17 cellular contexts compared by ENCODE assay signal in genomic region chr12:2540535-2540941, GRCh38.
DNase-seq lines count a peak whose midpoint lies in the region; ATAC-seq and TF ChIP-seq lines count a peak whose summit lies in the region.
"Had no signal": no experiment of that assay in that cellular context is flagged by ENCODE, and none has a peak within 500 bp of the region (broad histone marks: within the 10 kb centered on the region; RNA-seq: fewer than 3 reads in every experiment).

No MANE protein-coding gene starts in this region.

- WGBS in gastroesophageal sphincter (ENCODE audit: low coverage in 1 of 2), 2 donors = 58 to 66% methylated on average over 5 to 9 of the region's 13 CpGs

- H3K27ac ChIP-seq in gastroesophageal sphincter = peak overlapping the region in 2 of 4 donors; percentile 11 to 27
- H3K27ac ChIP-seq: coronary artery, SK-N-MC had no signal

- H3K9me3 ChIP-seq in gastroesophageal sphincter (no peaks in the 10 kb centered on the region), iPS-15b (ENCODE audit: control insufficient read depth, insufficient read depth, low read length) (no peaks in the 10 kb centered on the region)

- no peak overlapping the region for H3K4me3 Mint-ChIP-seq in progenitor cell of endocrine pancreas (ENCODE audit: low read depth)
- H3K4me3 Mint-ChIP-seq: CD4-positive, alpha-beta T cell; IgD-negative memory B cell; T-helper 2 cell treated with Interferon-gamma antibody and Interleukin-4, amounts not matched to agents 5 μg/mL and 100 μg/mL, for 36 hours had no signal

- ATAC-seq in gastroesophageal sphincter = peak; percentile 37
- ATAC-seq in HG03571 (IDR thresholded peaks at IDR 0.05; ENCODE audit: unreplicated experiment) = no peak

- H3K27me3 Mint-ChIP-seq in progenitor cell of endocrine pancreas = peaks cover 23% of the 10 kb centered on the region
- H3K27me3 Mint-ChIP-seq: IgD-negative memory B cell had no signal

- H3K4me3 ChIP-seq in gastroesophageal sphincter = no peak overlapping the region
- H3K4me3 ChIP-seq in iPS-15b (ENCODE audit: low read depth, low read length) = no peak overlapping the region
- H3K4me3 ChIP-seq: coronary artery, SK-N-MC, skin epidermis had no signal

- no peaks in the 10 kb centered on the region for H3K9me3 Mint-ChIP-seq in progenitor cell of endocrine pancreas (ENCODE audit: low read depth)
- H3K9me3 Mint-ChIP-seq: CD4-positive, alpha-beta T cell; IgD-negative memory B cell; T-helper 2 cell treated with Interferon-gamma antibody and Interleukin-4, amounts not matched to agents 5 μg/mL and 100 μg/mL, for 36 hours had no signal

- H3K9ac ChIP-seq in iPS-15b (ENCODE audit: low read depth, low read length) = peak overlapping the region; percentile 12

- TF ChIP-seq CTCF in gastroesophageal sphincter (IDR thresholded peaks at IDR 0.05) (no peak), progenitor cell of endocrine pancreas (IDR thresholded peaks at IDR 0.05; ENCODE audit: unreplicated experiment) (no peak), GM13977 (IDR thresholded peaks at IDR 0.05; ENCODE audit: extremely low read depth, insufficient read depth, missing control alignments) (no peak)

- no peaks in the 10 kb centered on the region for H3K36me3 Mint-ChIP-seq in progenitor cell of endocrine pancreas (ENCODE audit: insufficient read depth)
- H3K36me3 Mint-ChIP-seq: IgD-negative memory B cell had no signal

- no peak for TF ChIP-seq POLR2A in gastroesophageal sphincter (IDR thresholded peaks at IDR 0.05)

- H3K4me1 Mint-ChIP-seq in progenitor cell of endocrine pancreas (ENCODE audit: low read depth) = peaks cover 7% of the 10 kb centered on the region

- DNase-seq in progenitor cell of endocrine pancreas (ENCODE audit: low spot score, unreplicated experiment) (no peak), cortex of kidney (lab: John Stamatoyannopoulos, UW) (no peak), GM13977 (ENCODE audit: low spot score) (no peak), AG20443 (ENCODE audit: low spot score) (no peak)
- DNase-seq: activated CD4-positive, alpha-beta T cell treated with anti-CD3 and anti-CD28 coated beads for 4 hours; activated naive CD4-positive, alpha-beta T cell treated with anti-CD3 and anti-CD28 coated beads, Interleukin-2, amount 50 U/mL, for 16 hours; CD4-positive, alpha-beta T cell; NCI-H1092 treated with DMSO at 0.1 percent for 48 hours; NCI-H187 treated with DMSO at 0.1 percent for 48 hours had no signal

- in situ Hi-C loops in GM13977 (cut with MboI; ENCODE audit: low pct_unique_long_range_greater_than_20kb, low sequenced_read_pairs, unreplicated experiment) = no loop called here

- H3K27ac Mint-ChIP-seq in progenitor cell of endocrine pancreas = peak overlapping the region; percentile 30
- H3K27ac Mint-ChIP-seq: CD4-positive, alpha-beta T cell; IgD-negative memory B cell; T-helper 2 cell treated with Interferon-gamma antibody and Interleukin-4, amounts not matched to agents 5 μg/mL and 100 μg/mL, for 36 hours had no signal

- H3K27me3 ChIP-seq in gastroesophageal sphincter (no peaks in the 10 kb centered on the region), iPS-15b (ENCODE audit: control insufficient read depth, insufficient read depth, low read length) (no peaks in the 10 kb centered on the region)

- TF ChIP-seq EP300 in gastroesophageal sphincter (IDR thresholded peaks at IDR 0.05) = no peak

- H3K36me3 ChIP-seq in gastroesophageal sphincter = peaks cover 0 to 41% of the 10 kb centered on the region in 2 donors
- no peaks in the 10 kb centered on the region for H3K36me3 ChIP-seq in iPS-15b (ENCODE audit: control insufficient read depth, insufficient read depth, low read length)

- H3K4me1 ChIP-seq in gastroesophageal sphincter (no peaks in the 10 kb centered on the region), iPS-15b (ENCODE audit: control insufficient read depth, insufficient read depth, low read length) (no peaks in the 10 kb centered on the region)
